1 cellular context compared by ENCODE assay signal in the genomic region with DNA sequence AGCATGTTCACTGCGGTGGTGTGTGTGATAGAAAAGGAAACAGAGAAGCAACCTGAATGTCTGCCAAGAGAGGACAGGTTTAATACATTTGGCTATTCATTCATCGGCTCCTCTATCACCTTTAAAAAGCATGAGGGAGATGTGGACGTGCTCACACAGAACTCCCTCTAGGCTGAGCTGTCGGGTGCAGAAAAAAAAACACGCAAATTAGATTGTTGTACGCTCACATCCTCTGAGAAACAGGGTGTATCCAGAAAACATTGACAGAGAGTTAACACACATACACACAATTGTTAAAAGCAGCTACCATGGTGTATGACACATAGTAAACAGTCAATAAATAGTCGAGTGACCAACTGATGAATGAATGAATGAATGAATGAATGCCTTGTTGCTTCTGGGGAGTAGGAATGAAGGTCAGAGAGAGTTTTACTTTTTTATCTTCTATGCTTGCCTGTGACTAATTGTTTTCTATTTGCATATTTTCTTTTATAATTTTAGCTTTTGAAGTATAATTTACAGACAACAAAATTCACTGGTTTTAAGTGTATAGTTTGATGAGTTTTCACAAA.
TF ChIP-seq lines count a peak whose summit lies in the region.

No MANE protein-coding gene starts in this region.

TF ChIP-seq in HepG2, 621 proteins besides CTCF, POLR2A, EP300 and RAD21:
- TF ChIP-seq, protein P1, sequence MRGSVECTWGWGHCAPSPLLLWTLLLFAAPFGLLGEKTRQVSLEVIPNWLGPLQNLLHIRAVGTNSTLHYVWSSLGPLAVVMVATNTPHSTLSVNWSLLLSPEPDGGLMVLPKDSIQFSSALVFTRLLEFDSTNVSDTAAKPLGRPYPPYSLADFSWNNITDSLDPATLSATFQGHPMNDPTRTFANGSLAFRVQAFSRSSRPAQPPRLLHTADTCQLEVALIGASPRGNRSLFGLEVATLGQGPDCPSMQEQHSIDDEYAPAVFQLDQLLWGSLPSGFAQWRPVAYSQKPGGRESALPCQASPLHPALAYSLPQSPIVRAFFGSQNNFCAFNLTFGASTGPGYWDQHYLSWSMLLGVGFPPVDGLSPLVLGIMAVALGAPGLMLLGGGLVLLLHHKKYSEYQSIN (CRISPR knock-in tag; IDR thresholded peaks at IDR 0.05; ENCODE audit: borderline replicate concordance): no peak
- TF ChIP-seq ZNF24 (IDR thresholded peaks at IDR 0.05): peak; percentile 91
